Comparison of ENCODE assay signal across 9 cellular contexts in the genomic region with DNA sequence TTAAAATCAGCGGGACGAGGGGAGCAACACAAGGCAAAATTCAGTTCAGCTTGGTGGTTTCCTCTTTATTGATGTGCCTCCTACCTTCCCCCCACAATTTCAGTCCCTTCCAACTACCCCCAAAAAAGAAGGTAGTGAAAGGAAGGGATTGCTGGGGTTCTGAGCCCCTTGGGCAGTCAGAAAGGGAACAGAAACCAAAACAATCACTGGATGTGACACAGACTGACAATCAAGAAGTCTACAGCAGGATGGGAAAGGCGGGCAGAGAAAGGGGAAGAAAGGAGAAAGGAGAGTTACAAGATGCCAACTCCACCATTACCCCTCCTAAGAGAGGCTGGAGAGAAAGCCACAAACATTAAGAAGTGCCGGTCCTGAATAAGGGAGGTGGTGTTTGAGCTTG. TPM values are rescaled to one million over a fixed set of nuclear protein-coding genes. Genes with fewer than 3 reads are reported as not detected.
A peak's percentile ranks its signal among the peaks of the same experiment; 100 is the strongest.
DNase-seq lines count a peak whose midpoint lies in the region; ATAC-seq and TF ChIP-seq lines count a peak whose summit lies in the region.
"Had no signal": no experiment of that assay in that cellular context is flagged by ENCODE, and none has a peak within 500 bp of the region (broad histone marks: within the 10 kb centered on the region; RNA-seq: fewer than 3 reads in every experiment).

No MANE protein-coding gene starts in this region.

- no peaks in the 10 kb centered on the region for H3K9me3 Mint-ChIP-seq in activated naive CD4-positive, alpha-beta T cell treated with anti-CD3 and anti-CD28 coated beads, Interleukin-2, amount 10 ng/mL, durations not matched to agents 7 days and 5 days
- no peaks in the 10 kb centered on the region for H3K9me3 Mint-ChIP-seq in activated naive CD4-positive, alpha-beta T cell treated with anti-CD3 and anti-CD28 coated beads, Interleukin-2, amount 50 U/mL, for 72 hours

- 62 to 63% methylated on average over 4 of the region's 4 CpGs for WGBS in tibial nerve, 2 donors

- intact Hi-C loops in left lung (cut with DNase I) = no loop called here

- H3K36me3 ChIP-seq in left lung = peaks cover 0 to 50% of the 10 kb centered on the region in 2 donors
- H3K36me3 ChIP-seq in tibial nerve = peaks cover 3 to 44% (median 9%) of the 10 kb centered on the region in 3 donors

- H3K27me3 ChIP-seq in left lung (no peaks in the 10 kb centered on the region), tibial nerve (no peaks in the 10 kb centered on the region)

- H3K27me3 Mint-ChIP-seq in activated naive CD4-positive, alpha-beta T cell treated with anti-CD3 and anti-CD28 coated beads, Interleukin-2, amount 10 ng/mL, durations not matched to agents 7 days and 5 days = no peaks in the 10 kb centered on the region

- TF ChIP-seq CTCF in left lung (IDR thresholded peaks at IDR 0.05) = no peak
- no peak for TF ChIP-seq CTCF in tibial nerve (IDR thresholded peaks at IDR 0.05)

- H3K27ac Mint-ChIP-seq in activated naive CD4-positive, alpha-beta T cell treated with anti-CD3 and anti-CD28 coated beads, Interleukin-2, amount 10 ng/mL, durations not matched to agents 7 days and 5 days = peak overlapping the region; percentile 98
- H3K27ac Mint-ChIP-seq in activated naive CD4-positive, alpha-beta T cell treated with anti-CD3 and anti-CD28 coated beads, Interleukin-2, amount 50 U/mL, for 72 hours = peak overlapping the region; percentile 18 to 91

- peaks cover 56% of the 10 kb centered on the region for H3K4me1 Mint-ChIP-seq in activated naive CD4-positive, alpha-beta T cell treated with anti-CD3 and anti-CD28 coated beads, Interleukin-2, amount 10 ng/mL, durations not matched to agents 7 days and 5 days

- no peak for TF ChIP-seq EP300 in tibial nerve (IDR thresholded peaks at IDR 0.05)

- H3K36me3 Mint-ChIP-seq in activated naive CD4-positive, alpha-beta T cell treated with anti-CD3 and anti-CD28 coated beads, Interleukin-2, amount 10 ng/mL, durations not matched to agents 7 days and 5 days = peaks cover 64% of the 10 kb centered on the region
- peaks cover 29 to 33% of the 10 kb centered on the region in 2 donors for H3K36me3 Mint-ChIP-seq in activated naive CD4-positive, alpha-beta T cell treated with anti-CD3 and anti-CD28 coated beads, Interleukin-2, amount 50 U/mL, for 72 hours

- peak overlapping the region; percentile 94 for H3K4me3 Mint-ChIP-seq in activated naive CD4-positive, alpha-beta T cell treated with anti-CD3 and anti-CD28 coated beads, Interleukin-2, amount 10 ng/mL, durations not matched to agents 7 days and 5 days

- no peaks in the 10 kb centered on the region for H3K9me3 ChIP-seq in left lung
- H3K9me3 ChIP-seq in tibial nerve = no peaks in the 10 kb centered on the region

- peak overlapping the region; percentile 91 to 99 for H3K4me3 ChIP-seq in left lung
- peak overlapping the region in 1 of 4 donors; percentile 64 for H3K4me3 ChIP-seq in tibial nerve

- TF ChIP-seq POLR2A in tibial nerve (IDR thresholded peaks at IDR 0.05) = no peak

- H3K4me1 ChIP-seq in left lung = peaks cover 19 to 55% of the 10 kb centered on the region in 2 donors
- H3K4me1 ChIP-seq in tibial nerve = peaks cover 3 to 55% (median 28%) of the 10 kb centered on the region in 4 donors

- ATAC-seq in activated naive CD4-positive, alpha-beta T cell treated with anti-CD3 and anti-CD28 coated beads, Interleukin-2, amount 50 U/mL, for 72 hours = no peak
- ATAC-seq in left lung = no peak

- no peak for DNase-seq in activated naive CD4-positive, alpha-beta T cell treated with anti-CD3 and anti-CD28 coated beads, Interleukin-2, amount 10 ng/mL, durations not matched to agents 7 days and 5 days
- DNase-seq in activated naive CD4-positive, alpha-beta T cell treated with anti-CD3 and anti-CD28 coated beads, Interleukin-2, amount 50 U/mL, for 16 hours = no peak
- DNase-seq in activated naive CD4-positive, alpha-beta T cell treated with anti-CD3 and anti-CD28 coated beads, Interleukin-2, amount 50 U/mL, for 72 hours (ENCODE audit: low spot score in 2 of 2) = no peak
- DNase-seq in left lung (no peak), tibial nerve (ENCODE audit: low spot score in 2 of 2) (no peak), NCI-H2029 treated with DMSO at 0.1 percent for 48 hours (lab: John Stamatoyannopoulos, UW) (no peak), EL (no peak), activated gamma-delta T cell (lab: John Stamatoyannopoulos, UW) (no peak)
- DNase-seq: central memory CD4-positive, alpha-beta T cell had no signal

- H3K27ac ChIP-seq in left lung (peak overlapping the region; percentile 96 to 97), tibial nerve (peak overlapping the region; percentile 96 to 99 (median 98))

- CTCF ChIA-PET in activated naive CD4-positive, alpha-beta T cell treated with anti-CD3 and anti-CD28 coated beads, Interleukin-2, amount 10 ng/mL, durations not matched to agents 7 days and 5 days (lab: Charles Lee) = interaction anchor here (3.5 kb wide), 1 partner anchor 20 kb away, joined by 17 read pairs; a partner anchor contains a TSS

RNA-seq across cellular contexts. Expression of a gene that starts 1.1 kb away (rescaled TPM):
- total RNA-seq in activated naive CD4-positive, alpha-beta T cell treated with anti-CD3 and anti-CD28 coated beads, Interleukin-2, amount 50 U/mL, for 72 hours = 10 to 100 TPM; 25.9 to 52.4 TPM
- total RNA-seq in left lung = 10 to 100 TPM; 31.1 to 45.4 TPM
- 10 to 100 TPM; 20.3 to 29.7 (median 23.3) TPM for total RNA-seq in tibial nerve

RNA-seq across cellular contexts. Expression of a gene that starts 1.9 kb away (rescaled TPM):
- total RNA-seq in activated naive CD4-positive, alpha-beta T cell treated with anti-CD3 and anti-CD28 coated beads, Interleukin-2, amount 50 U/mL, for 72 hours = 100 to 1,000 TPM; 167 to 298 TPM
- total RNA-seq in left lung = 100 to 1,000 TPM; 545 to 559 TPM
- total RNA-seq in tibial nerve = 100 to 1,000 TPM; 402 to 515 (median 456) TPM

RNA-seq across cellular contexts. Expression of a gene that starts 6.1 kb away (rescaled TPM):
- total RNA-seq in activated naive CD4-positive, alpha-beta T cell treated with anti-CD3 and anti-CD28 coated beads, Interleukin-2, amount 50 U/mL, for 72 hours = 10 to 100 TPM; 56.2 to 73.4 TPM
- total RNA-seq in left lung = 10 to 100 TPM; 36.9 to 46.3 TPM
- 10 to 100 TPM; 41.4 to 51.2 (median 46.7) TPM for total RNA-seq in tibial nerve

RNA-seq across cellular contexts. Expression of a gene that starts 11.2 kb away (rescaled TPM):
- 100 to 1,000 TPM; 171 to 179 TPM for total RNA-seq in activated naive CD4-positive, alpha-beta T cell treated with anti-CD3 and anti-CD28 coated beads, Interleukin-2, amount 50 U/mL, for 72 hours
- total RNA-seq in left lung (100 to 1,000 TPM; 134 to 171 TPM), tibial nerve (10 to 100 TPM; 38.5 to 82.2 (median 65.9) TPM)

RNA-seq across cellular contexts. Expression of a gene that starts 11.6 kb away (rescaled TPM):
- total RNA-seq in activated naive CD4-positive, alpha-beta T cell treated with anti-CD3 and anti-CD28 coated beads, Interleukin-2, amount 50 U/mL, for 72 hours = 10 to 100 TPM; 45.6 to 62.3 TPM
- 10 to 100 TPM; 26.5 to 46.6 TPM for total RNA-seq in left lung
- 10 to 100 TPM; 21.9 to 28.7 (median 25.0) TPM for total RNA-seq in tibial nerve
